Comparison of ENCODE assay signal across 8 cellular contexts in genomic region chr16:69105501-69106361, GRCh38. TPM values are rescaled to one million over a fixed set of nuclear protein-coding genes. Genes with fewer than 3 reads are reported as not detected.
DNase-seq lines count a peak whose midpoint lies in the region; ATAC-seq, FAIRE-seq and TF ChIP-seq lines count a peak whose summit lies in the region.

TSS of gene HAS3 (plus strand) at chr16:69105653. CDS start at chr16:69109396, 3,743 bp downstream.

- no peaks in the 10 kb centered on the region for H3K9me3 ChIP-seq in gastroesophageal sphincter

- peak; percentile 74 for ATAC-seq in gastroesophageal sphincter
- no peak for ATAC-seq in HG02938 (IDR thresholded peaks at IDR 0.05; ENCODE audit: unreplicated experiment)

- H3K4me1 Mint-ChIP-seq in CD14-positive monocyte: peaks cover 20% of the 10 kb centered on the region
- peaks cover 27% of the 10 kb centered on the region for H3K4me1 Mint-ChIP-seq in neural crest cell

- TF ChIP-seq CTCF in CD14-positive monocyte (IDR thresholded peaks at IDR 0.05) (no peak), gastroesophageal sphincter (IDR thresholded peaks at IDR 0.05) (peak in 1 of 4 experiments; percentile 19), neural crest cell (conservative IDR thresholded peaks at IDR 0.05) (peak; percentile 40)

- intact Hi-C loops in CD14-positive monocyte (cut with micrococcal nuclease): no loop called here

- H3K36me3 ChIP-seq in gastroesophageal sphincter: peaks cover 0 to 21% of the 10 kb centered on the region in 2 donors

- H3K36me3 Mint-ChIP-seq in CD14-positive monocyte: peaks cover 15 to 24% of the 10 kb centered on the region in 2 donors
- H3K36me3 Mint-ChIP-seq in neural crest cell (ENCODE audit: low read depth): peaks cover 6% of the 10 kb centered on the region

- peak within 1 kb of the TSS; percentile 63 to 86 for H3K4me3 Mint-ChIP-seq in CD14-positive monocyte
- H3K4me3 Mint-ChIP-seq in neural crest cell: peak within 1 kb of the TSS; percentile 96

- H3K27ac Mint-ChIP-seq in CD14-positive monocyte (peak within 1 kb of the TSS in 2 of 7 donors; percentile 12 to 36), neural crest cell (ENCODE audit: unreplicated experiment) (no peak within 1 kb of the TSS)

- peaks cover 2 to 34% (median 24%) of the 10 kb centered on the region in 3 donors for H3K4me1 ChIP-seq in gastroesophageal sphincter

- WGBS in gastroesophageal sphincter (ENCODE audit: low coverage in 1 of 2), 2 donors: 1 to 6% methylated on average over 5 to 17 of the region's 80 CpGs

- no peak for TF ChIP-seq EP300 in gastroesophageal sphincter (IDR thresholded peaks at IDR 0.05)

- H3K27ac ChIP-seq in gastroesophageal sphincter: peak within 1 kb of the TSS in 1 of 4 donors; percentile 51

- peak within 1 kb of the TSS; percentile 42 to 65 for H3K4me3 ChIP-seq in gastroesophageal sphincter

- DNase-seq in CD14-positive monocyte (ENCODE audit: low spot score) (no peak), GM19239 (ENCODE audit: insufficient read length, low spot score) (peak; percentile 70), NCI-H2227 treated with DMSO at 0.1 percent for 48 hours (lab: John Stamatoyannopoulos, UW) (peak; percentile 40), neural crest cell (ENCODE audit: low read depth, low spot score) (peak; percentile 58), GDM1 (lab: John Stamatoyannopoulos, UW) (no peak)
- DNase-seq in activated T-cell treated with anti-CD3 and anti-CD28 coated beads, Interleukin-2, amount 50 U/mL, for 48 hours: peak; percentile 45 to 62

- H3K27me3 Mint-ChIP-seq in CD14-positive monocyte (ENCODE audit: low read depth in 3 of 3): peaks cover 60 to 69% (median 68%) of the 10 kb centered on the region in 3 donors
- peaks cover 55% of the 10 kb centered on the region for H3K27me3 Mint-ChIP-seq in neural crest cell (ENCODE audit: low read depth)

- H3K27me3 ChIP-seq in gastroesophageal sphincter: peaks cover 32% of the 10 kb centered on the region

- peak; percentile 78 for FAIRE-seq in GM19239 (lab: Jason Lieb, UNC)

- peaks cover 0 to 11% (median 0%) of the 10 kb centered on the region in 7 donors for H3K9me3 Mint-ChIP-seq in CD14-positive monocyte
- H3K9me3 Mint-ChIP-seq in neural crest cell: no peaks in the 10 kb centered on the region

- peak in 1 of 2 donors; percentile 14 for TF ChIP-seq POLR2A in gastroesophageal sphincter (IDR thresholded peaks at IDR 0.05)

RNA-seq across cellular contexts. Expression of gene HAS3, which starts in this region (rescaled TPM):
- polyA plus RNA-seq in CD14-positive monocyte: not detected
- total RNA-seq in gastroesophageal sphincter: 1 to 10 TPM in 2 of 4 donors, under 1 TPM in 2; 0.78 to 3.3 (median 1.2) TPM
- 2.9 and 4.2 TPM in 2 replicates for total RNA-seq in neural crest cell

Comparison
In these comparisons a context has a peak if more than half of its experiments do, and no peak if none do; other contexts are left out.
1. DNase-seq: peak in GM19239 (single experiment), NCI-H2227 treated with DMSO at 0.1 percent for 48 hours (single experiment), activated T-cell treated with anti-CD3 and anti-CD28 coated beads, Interleukin-2, amount 50 U/mL, for 48 hours (2 of 2) and neural crest cell (single experiment); none in CD14-positive monocyte (single experiment) and GDM1 (single experiment).